ENCODE assay signal across 8 cellular contexts in genomic region chr13:39038569-39038898, GRCh38. TPM values are rescaled to one million over a fixed set of nuclear protein-coding genes. Genes with fewer than 3 reads are reported as not detected.
DNase-seq lines count a peak whose midpoint lies in the region; ATAC-seq and TF ChIP-seq lines count a peak whose summit lies in the region.

No MANE protein-coding gene starts in this region.

- H3K27me3 Mint-ChIP-seq in T-helper 2 cell treated with Interferon-gamma antibody and Interleukin-4, amounts not matched to agents 5 μg/mL and 100 μg/mL, for 36 hours (ENCODE audit: low read depth): no peaks in the 10 kb centered on the region

- peak overlapping the region; percentile 98 for H3K27ac Mint-ChIP-seq in T-helper 2 cell treated with Interferon-gamma antibody and Interleukin-4, amounts not matched to agents 5 μg/mL and 100 μg/mL, for 36 hours

- peak overlapping the region; percentile 99 for H3K4me3 Mint-ChIP-seq in T-helper 2 cell treated with Interferon-gamma antibody and Interleukin-4, amounts not matched to agents 5 μg/mL and 100 μg/mL, for 36 hours

- DNase-seq in AG20443 (ENCODE audit: low spot score): peak; percentile 23
- DNase-seq in T-helper 2 cell treated with Interferon-gamma antibody and Interleukin-4, amounts not matched to agents 5 μg/mL and 100 μg/mL, for 36 hours (ENCODE audit: low spot score): peak; percentile 71
- peak in 11 of 61 donors; percentile 28 to 70 (median 59) for DNase-seq in caudate nucleus (lab: John Stamatoyannopoulos, UW)
- DNase-seq in lower lobe of right lung: no peak
- peak; percentile 68 for DNase-seq in stimulated activated CD8-positive, alpha-beta memory T cell treated with anti-CD3 and anti-CD28 coated beads, Interleukin-4, amount 100 ng/mL, for 48 hours
- DNase-seq in 8988T: no peak

- TF ChIP-seq CTCF in lower lobe of right lung (IDR thresholded peaks at IDR 0.05): no peak

- intact Hi-C loops in lower lobe of right lung (cut with DNase I): no loop called here

- peaks cover 48% of the 10 kb centered on the region for H3K4me1 Mint-ChIP-seq in T-helper 2 cell treated with Interferon-gamma antibody and Interleukin-4, amounts not matched to agents 5 μg/mL and 100 μg/mL, for 36 hours (ENCODE audit: low read depth)

- H3K27ac ChIP-seq in caudate nucleus (ENCODE audit: low read depth, low read length): peak overlapping the region; percentile 99
- H3K27ac ChIP-seq in lower lobe of right lung: peak overlapping the region; percentile 93

- H3K36me3 ChIP-seq in lower lobe of right lung: no peaks in the 10 kb centered on the region

- peaks cover 51% of the 10 kb centered on the region for H3K4me1 ChIP-seq in lower lobe of right lung

- H3K9me3 Mint-ChIP-seq in T-helper 2 cell treated with Interferon-gamma antibody and Interleukin-4, amounts not matched to agents 5 μg/mL and 100 μg/mL, for 36 hours: no peaks in the 10 kb centered on the region

- H3K4me3 ChIP-seq in lower lobe of right lung: peak overlapping the region; percentile 94

- peaks cover 26% of the 10 kb centered on the region for H3K36me3 Mint-ChIP-seq in T-helper 2 cell treated with Interferon-gamma antibody and Interleukin-4, amounts not matched to agents 5 μg/mL and 100 μg/mL, for 36 hours (ENCODE audit: low read depth)

- peak; percentile 41 for ATAC-seq in GM19035 (IDR thresholded peaks at IDR 0.05; ENCODE audit: unreplicated experiment)
- ATAC-seq in HG03342 (IDR thresholded peaks at IDR 0.05; ENCODE audit: unreplicated experiment): peak; percentile 36
- peak; percentile 33 to 35 for ATAC-seq in lower lobe of right lung

- H3K9me3 ChIP-seq in lower lobe of right lung: no peaks in the 10 kb centered on the region

- no peaks in the 10 kb centered on the region for H3K27me3 ChIP-seq in lower lobe of right lung (ENCODE audit: low read depth)

RNA-seq across cellular contexts. Expression of gene NHLRC3, which starts 0.3 kb away (rescaled TPM):
- 35.4 TPM for total RNA-seq in lower lobe of right lung

RNA-seq across cellular contexts. Expression of gene PROSER1, which starts 0.6 kb away (rescaled TPM):
- 35.6 TPM for total RNA-seq in lower lobe of right lung

RNA-seq across cellular contexts. Expression of gene STOML3, which starts 47.9 kb away (rescaled TPM):
- 2.7 TPM for total RNA-seq in lower lobe of right lung

Comparison
In these comparisons a context has a peak if more than half of its experiments do, and no peak if none do; other contexts are left out.
1. DNase-seq: peak in AG20443 (single experiment), T-helper 2 cell treated with Interferon-gamma antibody and Interleukin-4, amounts not matched to agents 5 μg/mL and 100 μg/mL, for 36 hours (single experiment) and stimulated activated CD8-positive, alpha-beta memory T cell treated with anti-CD3 and anti-CD28 coated beads, Interleukin-4, amount 100 ng/mL, for 48 hours (single experiment); none in lower lobe of right lung (single experiment) and 8988T (single experiment).
2. Peak in every context shown above with its lines, with median percentiles within 50 percentile points of each other: ATAC-seq.